10 cellular contexts compared by ENCODE assay signal in the genomic region with DNA sequence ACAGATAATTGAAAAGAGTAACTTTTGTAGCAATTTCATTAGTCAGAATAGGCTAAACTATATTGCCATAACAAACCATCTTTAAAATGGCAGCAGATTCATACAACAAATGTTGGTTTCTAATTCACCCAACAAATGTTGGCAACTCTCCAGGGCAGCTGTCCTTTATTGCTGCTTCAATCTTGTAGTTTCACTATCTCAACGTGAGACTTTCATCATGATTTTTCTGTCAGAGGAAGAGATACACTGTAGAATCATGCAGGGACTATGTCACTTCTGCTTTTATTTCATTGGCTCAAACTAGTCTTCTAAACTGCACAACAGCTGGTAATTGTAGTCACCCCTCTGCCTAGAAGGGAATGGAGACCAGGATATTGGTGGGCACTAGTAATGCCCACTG.
DNase-seq lines count a peak whose midpoint lies in the region; ATAC-seq and TF ChIP-seq lines count a peak whose summit lies in the region.
"Had no signal": no experiment of that assay in that cellular context is flagged by ENCODE, and none has a peak within 500 bp of the region (broad histone marks: within the 10 kb centered on the region; RNA-seq: fewer than 3 reads in every experiment).

No MANE protein-coding gene starts in this region.

- no peak overlapping the region for H3K27ac Mint-ChIP-seq in activated T-helper 17 cell treated with anti-CD3 and anti-CD28 coated beads, Interleukin-2, amount 50 U/mL, for 72 hours
- peak overlapping the region in 3 of 6 donors; percentile 7 to 80 (median 28) for H3K27ac Mint-ChIP-seq in naive B cell

- intact Hi-C loops in prostate gland (cut with DNase I), result no loop called here

- DNase-seq in KBM-7, result peak; percentile 72
- DNase-seq in naive B cell, result peak; percentile 49
- DNase-seq in effector CD8-positive, alpha-beta T cell (lab: John Stamatoyannopoulos, UW), result no peak
- DNase-seq in prostate gland (ENCODE audit: low spot score), result no peak
- no peak for DNase-seq in AG20443 (ENCODE audit: low spot score)
- DNase-seq: activated T-cell treated with anti-CD3 and anti-CD28 coated beads, Interleukin-2, amount 50 U/mL, for 4 hours; NCI-H1092 treated with DMSO at 0.1 percent for 48 hours; stimulated activated CD4-positive, alpha-beta T cell treated with anti-CD3 and anti-CD28 coated beads, Interleukin-2, amount 100 ng/mL, for 24 hours had no signal

- H3K9me3 Mint-ChIP-seq in activated T-helper 17 cell treated with anti-CD3 and anti-CD28 coated beads, Interleukin-2, amount 50 U/mL, for 72 hours, result no peaks in the 10 kb centered on the region
- H3K9me3 Mint-ChIP-seq in naive B cell, result no peaks in the 10 kb centered on the region
- H3K9me3 Mint-ChIP-seq: activated T-cell treated with anti-CD3 and anti-CD28 coated beads, Interleukin-2, amount 50 U/mL, for 4 hours had no signal

- H3K9me3 ChIP-seq in prostate gland, result no peaks in the 10 kb centered on the region

- H3K4me3 ChIP-seq in prostate gland, result no peak overlapping the region

- no peaks in the 10 kb centered on the region for H3K36me3 ChIP-seq in prostate gland

- H3K4me1 ChIP-seq in prostate gland (replicated peaks), result no peaks in the 10 kb centered on the region

- no peak for TF ChIP-seq POLR2A in prostate gland (IDR thresholded peaks at IDR 0.05)

- no peaks in the 10 kb centered on the region for H3K27me3 Mint-ChIP-seq in activated T-helper 17 cell treated with anti-CD3 and anti-CD28 coated beads, Interleukin-2, amount 50 U/mL, for 72 hours
- H3K27me3 Mint-ChIP-seq in naive B cell, result no peaks in the 10 kb centered on the region

- TF ChIP-seq CTCF in prostate gland (IDR thresholded peaks at IDR 0.05), result no peak

- no peaks in the 10 kb centered on the region for H3K27me3 ChIP-seq in prostate gland (replicated peaks; ENCODE audit: insufficient read depth)

- no peak overlapping the region for H3K27ac ChIP-seq in prostate gland

- no peaks in the 10 kb centered on the region for H3K36me3 Mint-ChIP-seq in activated T-helper 17 cell treated with anti-CD3 and anti-CD28 coated beads, Interleukin-2, amount 50 U/mL, for 72 hours (ENCODE audit: low read depth)
- H3K36me3 Mint-ChIP-seq in naive B cell, result no peaks in the 10 kb centered on the region

- peak; percentile 53 for ATAC-seq in GM18502 (IDR thresholded peaks at IDR 0.05; ENCODE audit: poor library complexity, unreplicated experiment)
- peak; percentile 24 for ATAC-seq in activated T-helper 17 cell treated with anti-CD3 and anti-CD28 coated beads, Interleukin-2, amount 50 U/mL, for 72 hours (replicated peaks)
- ATAC-seq in naive B cell (ENCODE audit: low read depth in 2 of 2), result peak; percentile 94 to 97
- ATAC-seq: activated T-cell treated with anti-CD3 and anti-CD28 coated beads, Interleukin-2, amount 50 U/mL, for 4 hours had no signal

- in situ Hi-C loops in KBM-7 (cut with MboI; ENCODE audit: low pct_unique_long_range_greater_than_20kb, low sequenced_read_pairs), result no loop called here

- H3K4me1 Mint-ChIP-seq in activated T-helper 17 cell treated with anti-CD3 and anti-CD28 coated beads, Interleukin-2, amount 50 U/mL, for 72 hours, result no peaks in the 10 kb centered on the region
- peaks cover 9 to 25% (median 13%) of the 10 kb centered on the region in 3 donors for H3K4me1 Mint-ChIP-seq in naive B cell

- 29% methylated on average over 1 of the region's 1 CpG for WGBS in prostate gland

- H3K4me3 Mint-ChIP-seq in activated T-helper 17 cell treated with anti-CD3 and anti-CD28 coated beads, Interleukin-2, amount 50 U/mL, for 72 hours, result no peak overlapping the region
- peak overlapping the region in 3 of 8 donors; percentile 32 to 67 (median 32) for H3K4me3 Mint-ChIP-seq in naive B cell
- H3K4me3 Mint-ChIP-seq: activated T-cell treated with anti-CD3 and anti-CD28 coated beads, Interleukin-2, amount 50 U/mL, for 4 hours had no signal

Comparison
In these comparisons a context has a peak if more than half of its experiments do, and no peak if none do; other contexts are left out.
1. ATAC-seq: peak in every context shown above with its lines; median percentile 96 in naive B cell; 53 in GM18502; 24 in activated T-helper 17 cell treated with anti-CD3 and anti-CD28 coated beads, Interleukin-2, amount 50 U/mL, for 72 hours.
2. DNase-seq: peak in KBM-7 (single experiment) and naive B cell (single experiment); none in effector CD8-positive, alpha-beta T cell (single experiment), prostate gland (single experiment) and AG20443 (single experiment).